ENCODE assay signal across 13 cellular contexts in the genomic region with DNA sequence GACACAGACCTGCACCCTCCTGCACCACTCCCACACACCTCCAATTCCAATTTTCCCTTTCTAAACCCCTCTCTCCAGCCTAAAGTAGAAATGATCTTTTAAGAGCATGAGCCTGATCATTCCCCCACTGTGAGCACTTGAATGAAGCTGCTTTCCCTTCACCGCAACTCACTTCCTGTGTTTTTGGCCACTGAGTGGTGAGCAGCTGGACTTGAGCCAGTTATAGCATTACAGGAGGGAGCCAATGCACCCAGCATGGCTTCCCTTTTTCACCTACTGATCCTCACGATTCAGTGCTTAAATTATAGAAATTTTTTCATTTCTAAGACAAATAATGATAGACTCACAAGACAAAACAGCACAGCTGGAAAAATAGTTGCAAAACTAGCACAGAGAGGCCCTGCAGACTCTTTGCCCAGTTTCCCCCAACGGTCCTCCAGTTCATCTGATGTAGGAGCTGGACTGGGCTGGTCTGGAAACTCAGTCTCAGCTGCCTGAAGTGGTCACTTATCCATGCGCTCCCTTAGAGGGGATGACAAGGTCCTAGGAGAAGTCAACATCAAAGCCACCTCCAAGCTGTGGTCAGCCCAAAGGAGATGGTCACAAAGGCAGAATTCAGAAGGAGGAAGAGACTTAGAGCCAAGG. TPM values are rescaled to one million over a fixed set of nuclear protein-coding genes. Genes with fewer than 3 reads are reported as not detected.
DNase-seq lines count a peak whose midpoint lies in the region; ATAC-seq, FAIRE-seq and TF ChIP-seq lines count a peak whose summit lies in the region.
"Had no signal": no experiment of that assay in that cellular context is flagged by ENCODE, and none has a peak within 500 bp of the region (broad histone marks: within the 10 kb centered on the region; RNA-seq: fewer than 3 reads in every experiment).

No MANE protein-coding gene starts in this region.

- POLR2A ChIA-PET in endothelial cell of umbilical vein (lab: Charles Lee), result no interaction called here

- dilution Hi-C loops in endothelial cell of umbilical vein (cut with MboI; ENCODE audit: extremely low pct_ligation_motif_present, low sequenced_read_pairs), result no loop called here

- H3K4me3 Mint-ChIP-seq in stimulated activated naive CD8-positive, alpha-beta T cell treated with anti-CD3 and anti-CD28 coated beads, Interleukin-15, amount 100 ng/mL, for 72 hours, result no peak overlapping the region
- H3K4me3 Mint-ChIP-seq: B cell had no signal

- H3K27me3 ChIP-seq in right atrium auricular region (no peaks in the 10 kb centered on the region), endothelial cell of umbilical vein (ENCODE audit: control insufficient read depth in 2 of 2, insufficient read depth in 2 of 2, low read length in 2 of 2) (peaks cover 31 to 41% of the 10 kb centered on the region in 2 experiments)

- H3K4me1 ChIP-seq in right atrium auricular region, result peaks cover 0 to 4% of the 10 kb centered on the region in 2 donors
- H3K4me1 ChIP-seq in endothelial cell of umbilical vein (ENCODE audit: control insufficient read depth, extremely low read depth, insufficient read depth, low read length), result no peaks in the 10 kb centered on the region

- no peak for TF ChIP-seq POLR2A in endothelial cell of umbilical vein (IDR thresholded peaks at IDR 0.05; ENCODE audit: low read depth, low read length)

- H4K20me1 ChIP-seq in endothelial cell of umbilical vein (replicated peaks; ENCODE audit: control insufficient read depth, extremely low read depth, insufficient read depth, low read length), result no peaks in the 10 kb centered on the region

- TF ChIP-seq CTCF in right atrium auricular region (IDR thresholded peaks at IDR 0.05) (no peak), endothelial cell of umbilical vein (IDR thresholded peaks at IDR 0.05; ENCODE audit: extremely low read depth in 1 of 2, insufficient read depth in 1 of 2, low read depth in 1 of 2, low read length in 2 of 2) (no peak)

- no peaks in the 10 kb centered on the region for H3K79me2 ChIP-seq in endothelial cell of umbilical vein (ENCODE audit: control insufficient read depth, insufficient read depth, low read length)

- no peak overlapping the region for H2AFZ ChIP-seq in endothelial cell of umbilical vein (ENCODE audit: low read depth, low read length)

- H3K27me3 Mint-ChIP-seq in stimulated activated naive CD8-positive, alpha-beta T cell treated with anti-CD3 and anti-CD28 coated beads, Interleukin-15, amount 100 ng/mL, for 72 hours, result peaks cover 27% of the 10 kb centered on the region

- H3K9me1 ChIP-seq in endothelial cell of umbilical vein (replicated peaks; ENCODE audit: control insufficient read depth, extremely low read depth, insufficient read depth, low read length), result no peaks in the 10 kb centered on the region

- no peak overlapping the region for H3K27ac Mint-ChIP-seq in stimulated activated naive CD8-positive, alpha-beta T cell treated with anti-CD3 and anti-CD28 coated beads, Interleukin-15, amount 100 ng/mL, for 72 hours
- H3K27ac Mint-ChIP-seq: B cell had no signal

- DNase-seq in Right ventricle myocardium superior (no peak), right atrium auricular region (ENCODE audit: low spot score) (no peak), NOMO-1 treated with DMSO at 0.1 percent for 48 hours (lab: John Stamatoyannopoulos, UW; ENCODE audit: unreplicated experiment) (peak; percentile 28), endothelial cell of umbilical vein (ENCODE audit: low read depth, low spot score) (peak; percentile 42)
- DNase-seq in stimulated activated naive CD8-positive, alpha-beta T cell treated with anti-CD3 and anti-CD28 coated beads, Interleukin-15, amount 100 ng/mL, for 72 hours, result no peak
- DNase-seq: NCI-H187 treated with DMSO at 0.1 percent for 48 hours; occipital lobe; stimulated activated CD8-positive, alpha-beta memory T cell treated with anti-CD3 and anti-CD28 coated beads, Interleukin-4, amount 100 ng/mL, for 48 hours; WERI-Rb-1 had no signal

- no peak overlapping the region for H3K27ac ChIP-seq in right atrium auricular region
- no peak overlapping the region for H3K27ac ChIP-seq in endothelial cell of umbilical vein (ENCODE audit: insufficient read depth, low read depth, low read length)
- H3K27ac ChIP-seq: WERI-Rb-1 had no signal

- no peak overlapping the region for H3K9ac ChIP-seq in endothelial cell of umbilical vein (replicated peaks; ENCODE audit: extremely low read depth, insufficient read depth, low read length)

- CTCF ChIA-PET in endothelial cell of umbilical vein (lab: Charles Lee), result interaction anchor here (0.6 to 2.6 kb wide), 6 partner anchors 9 to 66 kb away, joined by 3 to 9 read pairs (median 4); a partner anchor contains a TSS

- peaks cover 15% of the 10 kb centered on the region for H3K4me1 Mint-ChIP-seq in stimulated activated naive CD8-positive, alpha-beta T cell treated with anti-CD3 and anti-CD28 coated beads, Interleukin-15, amount 100 ng/mL, for 72 hours

- ATAC-seq in Right ventricle myocardium superior (ENCODE audit: poor library complexity) (peak; percentile 63), HG03159 (IDR thresholded peaks at IDR 0.05; ENCODE audit: unreplicated experiment) (no peak), GM18517 (IDR thresholded peaks at IDR 0.05; ENCODE audit: unreplicated experiment) (no peak), HG03039 (IDR thresholded peaks at IDR 0.05; ENCODE audit: unreplicated experiment) (no peak)
- peak; percentile 46 for ATAC-seq in stimulated activated naive CD8-positive, alpha-beta T cell treated with anti-CD3 and anti-CD28 coated beads, Interleukin-15, amount 100 ng/mL, for 72 hours

- FAIRE-seq in endothelial cell of umbilical vein (lab: Jason Lieb, UNC), result peak; percentile 53

- intact Hi-C loops in Right ventricle myocardium superior (cut with DNase I) (no loop called here), endothelial cell of umbilical vein (cut with micrococcal nuclease) (no loop called here)

- no peak overlapping the region for H3K4me2 ChIP-seq in endothelial cell of umbilical vein (ENCODE audit: insufficient read depth, low read length)

- no TSS peak for BruUV-seq in endothelial cell of umbilical vein (replicated peaks; lab: Mats Ljungman, UMichigan)

- no peaks in the 10 kb centered on the region for H3K9me3 ChIP-seq in right atrium auricular region
- no peaks in the 10 kb centered on the region for H3K9me3 ChIP-seq in endothelial cell of umbilical vein (replicated peaks; ENCODE audit: control insufficient read depth, insufficient read depth, low read length)

- H3K36me3 ChIP-seq in right atrium auricular region, result no peaks in the 10 kb centered on the region
- H3K36me3 ChIP-seq in endothelial cell of umbilical vein (ENCODE audit: control insufficient read depth in 2 of 2, extremely low read depth in 1 of 2, insufficient read depth in 2 of 2, low read length in 2 of 2), result no peaks in the 10 kb centered on the region
- H3K36me3 ChIP-seq: WERI-Rb-1 had no signal

- peaks cover 4 to 8% of the 10 kb centered on the region in 2 donors for H3K9me3 Mint-ChIP-seq in stimulated activated naive CD8-positive, alpha-beta T cell treated with anti-CD3 and anti-CD28 coated beads, Interleukin-15, amount 100 ng/mL, for 72 hours

- no peak overlapping the region for H3K4me3 ChIP-seq in right atrium auricular region
- H3K4me3 ChIP-seq in endothelial cell of umbilical vein (replicated peaks in 1 of 3; ENCODE audit: insufficient read depth in 1 of 3, low read depth in 1 of 3, low read length in 3 of 3), result no peak overlapping the region

RNA-seq across cellular contexts. Expression of a gene that starts 9.8 kb away (rescaled TPM):
- total RNA-seq in Right ventricle myocardium superior (5.0 TPM), right atrium auricular region (1 to 10 TPM in 1 of 2 donors, under 1 TPM in 1; 0.24 to 2.1 TPM), endothelial cell of umbilical vein (0.97 and 2.6 TPM in 2 replicates)
- 0.25 and 0.33 TPM in 2 replicates for polyA plus RNA-seq in endothelial cell of umbilical vein
- polyA plus RNA-seq in endothelial cell of umbilical vein (2011; cell fraction: cytosol; rRNA removed), result 0.12 and 0.18 TPM in 2 replicates
- 0.13 TPM in 1 of 2 replicates, not detected in the other for polyA plus RNA-seq in endothelial cell of umbilical vein (2011; cell fraction: nucleus; rRNA removed)
- 0.12 and 0.30 TPM in 2 replicates for polyA plus RNA-seq in endothelial cell of umbilical vein (2012)
- polyA minus RNA-seq in endothelial cell of umbilical vein, result 0.25 and 0.51 TPM in 2 replicates
- not detected for polyA minus RNA-seq in endothelial cell of umbilical vein (2011; cell fraction: cytosol; rRNA and poly(A)+ RNA removed)
- polyA minus RNA-seq in endothelial cell of umbilical vein (2011; cell fraction: nucleus; rRNA and poly(A)+ RNA removed), result not detected in 2 replicates
- total RNA-seq: B cell had no signal

RNA-seq across cellular contexts. Expression of a gene that starts 28.0 kb away (rescaled TPM):
- total RNA-seq in Right ventricle myocardium superior (58.6 TPM), right atrium auricular region (10 to 100 TPM; 25.4 to 25.7 TPM), endothelial cell of umbilical vein (37.6 and 41.9 TPM in 2 replicates)
- polyA plus RNA-seq in endothelial cell of umbilical vein, result 16.9 and 17.8 TPM in 2 replicates
- 24.9 and 26.1 TPM in 2 replicates for polyA plus RNA-seq in endothelial cell of umbilical vein (2011; cell fraction: cytosol; rRNA removed)
- 29.1 and 32.5 TPM in 2 replicates for polyA plus RNA-seq in endothelial cell of umbilical vein (2011; cell fraction: nucleus; rRNA removed)
- polyA plus RNA-seq in endothelial cell of umbilical vein (2012), result 28.6 and 34.8 TPM in 2 replicates
- 40.7 and 43.4 TPM in 2 replicates for polyA minus RNA-seq in endothelial cell of umbilical vein
- 9.3 TPM for polyA minus RNA-seq in endothelial cell of umbilical vein (2011; cell fraction: cytosol; rRNA and poly(A)+ RNA removed)
- polyA minus RNA-seq in endothelial cell of umbilical vein (2011; cell fraction: nucleus; rRNA and poly(A)+ RNA removed), result 11.7 and 14.2 TPM in 2 replicates

RNA-seq across cellular contexts. Expression of a gene that starts 41.6 kb away (rescaled TPM):
- 16.8 TPM for total RNA-seq in Right ventricle myocardium superior
- total RNA-seq in right atrium auricular region, result 10 to 100 TPM; 10.7 to 18.1 TPM
- total RNA-seq in endothelial cell of umbilical vein, result 9.3 and 14.1 TPM in 2 replicates
- polyA plus RNA-seq in endothelial cell of umbilical vein, result 6.8 and 8.2 TPM in 2 replicates
- 9.1 and 9.8 TPM in 2 replicates for polyA plus RNA-seq in endothelial cell of umbilical vein (2011; cell fraction: cytosol; rRNA removed)
- polyA plus RNA-seq in endothelial cell of umbilical vein (2011; cell fraction: nucleus; rRNA removed), result 7.6 and 9.2 TPM in 2 replicates
- polyA plus RNA-seq in endothelial cell of umbilical vein (2012), result 9.8 and 11.8 TPM in 2 replicates
- 13.5 and 14.4 TPM in 2 replicates for polyA minus RNA-seq in endothelial cell of umbilical vein
- polyA minus RNA-seq in endothelial cell of umbilical vein (2011; cell fraction: cytosol; rRNA and poly(A)+ RNA removed), result 1.2 TPM
- 1.9 and 3.5 TPM in 2 replicates for polyA minus RNA-seq in endothelial cell of umbilical vein (2011; cell fraction: nucleus; rRNA and poly(A)+ RNA removed)

RNA-seq across cellular contexts. Expression of a gene that starts 50.8 kb away (rescaled TPM):
- total RNA-seq in Right ventricle myocardium superior, result 25.5 TPM
- total RNA-seq in right atrium auricular region, result 10 to 100 TPM; 13.8 to 29.5 TPM
- 15.4 and 36.9 TPM in 2 replicates for total RNA-seq in endothelial cell of umbilical vein
- polyA plus RNA-seq in endothelial cell of umbilical vein, result 16.6 and 17.9 TPM in 2 replicates
- polyA plus RNA-seq in endothelial cell of umbilical vein (2011; cell fraction: cytosol; rRNA removed), result 14.8 and 18.5 TPM in 2 replicates
- 16.3 and 26.7 TPM in 2 replicates for polyA plus RNA-seq in endothelial cell of umbilical vein (2011; cell fraction: nucleus; rRNA removed)
- polyA plus RNA-seq in endothelial cell of umbilical vein (2012), result 15.9 and 26.0 TPM in 2 replicates
- 18.1 and 22.6 TPM in 2 replicates for polyA minus RNA-seq in endothelial cell of umbilical vein
- not detected for polyA minus RNA-seq in endothelial cell of umbilical vein (2011; cell fraction: cytosol; rRNA and poly(A)+ RNA removed)
- polyA minus RNA-seq in endothelial cell of umbilical vein (2011; cell fraction: nucleus; rRNA and poly(A)+ RNA removed), result 7.5 and 15.0 TPM in 2 replicates

Comparison
In these comparisons a context has a peak if more than half of its experiments do, and no peak if none do; other contexts are left out.
1. ATAC-seq: peak in Right ventricle myocardium superior (single experiment) and stimulated activated naive CD8-positive, alpha-beta T cell treated with anti-CD3 and anti-CD28 coated beads, Interleukin-15, amount 100 ng/mL, for 72 hours (single experiment); none in HG03159 (single experiment), GM18517 (single experiment) and HG03039 (single experiment).
2. DNase-seq: peak in NOMO-1 treated with DMSO at 0.1 percent for 48 hours (single experiment) and endothelial cell of umbilical vein (single experiment); none in Right ventricle myocardium superior (single experiment), right atrium auricular region (single experiment) and stimulated activated naive CD8-positive, alpha-beta T cell treated with anti-CD3 and anti-CD28 coated beads, Interleukin-15, amount 100 ng/mL, for 72 hours (0 of 2).